In genomic region chr7:157000047-157000726, GRCh38 we compare ENCODE assay signal across 8 cellular contexts. TPM values are rescaled to one million over a fixed set of nuclear protein-coding genes. Genes with fewer than 3 reads are reported as not detected.
DNase-seq lines count a peak whose midpoint lies in the region; ATAC-seq and TF ChIP-seq lines count a peak whose summit lies in the region.

No MANE protein-coding gene starts in this region.

- no peaks in the 10 kb centered on the region for H3K79me2 ChIP-seq in GM23248 (ENCODE audit: insufficient read depth)

- no peak for TF ChIP-seq POLR2A in upper lobe of left lung (IDR thresholded peaks at IDR 0.05)

- H4K20me1 ChIP-seq in GM23248 (ENCODE audit: insufficient read depth) = no peaks in the 10 kb centered on the region

- H3K4me1 ChIP-seq in GM23248 (ENCODE audit: insufficient read depth) (no peaks in the 10 kb centered on the region), upper lobe of left lung (peaks cover 18 to 52% (median 32%) of the 10 kb centered on the region in 4 donors)

- CTCF ChIA-PET in AG04449 (lab: Yijun Ruan, JAX) = no interaction called here

- H3K9me2 ChIP-seq in GM23248 (ENCODE audit: insufficient read depth) = no peaks in the 10 kb centered on the region

- H3K9ac ChIP-seq in GM23248 = no peak overlapping the region

- H3K4me3 ChIP-seq in AG04449 (ENCODE audit: low read depth, low read length) = peak overlapping the region; percentile 8
- 0 out of 2 replicates have a peak overlapping the region, but pooled peaks have one; percentile 17 for H3K4me3 ChIP-seq in GM23248
- H3K4me3 ChIP-seq in upper lobe of left lung = peak overlapping the region; percentile 18 to 65 (median 56)

- H3K4me1 Mint-ChIP-seq in activated T-helper 1 cell treated with anti-CD3 and anti-CD28 coated beads, Interleukin-12 subunit alpha, Interleukin-12 subunit beta, Interleukin-2, Interleukin-4 antibody, amounts not matched to agents 30 ng/mL and 10 ng/mL and 1 ng/mL, durations not matched to agents 14 hours and 24 hours and 36 hours (ENCODE audit: low read depth) = peaks cover 14% of the 10 kb centered on the region

- DNase-seq in AG04449 (ENCODE audit: low read depth, low spot score) = no peak
- DNase-seq in GM23248 = no peak
- no peak for DNase-seq in activated T-helper 1 cell treated with anti-CD3 and anti-CD28 coated beads, Interleukin-12 subunit alpha, Interleukin-12 subunit beta, Interleukin-2, Interleukin-4 antibody, amounts not matched to agents 30 ng/mL and 10 ng/mL and 1 ng/mL, durations not matched to agents 14 hours and 24 hours and 36 hours (ENCODE audit: low spot score)
- peak; percentile 75 for DNase-seq in left colon
- DNase-seq in upper lobe of left lung = peak in 1 of 2 donors; percentile 76
- no peak for DNase-seq in anterior cingulate cortex (lab: John Stamatoyannopoulos, UW)
- no peak for DNase-seq in H4 (ENCODE audit: low spot score)
- DNase-seq in cerebellum (ENCODE audit: low spot score) = no peak

- H3K36me3 ChIP-seq in GM23248 (ENCODE audit: low read depth) = no peaks in the 10 kb centered on the region
- no peaks in the 10 kb centered on the region for H3K36me3 ChIP-seq in upper lobe of left lung

- no peak overlapping the region for H3K4me2 ChIP-seq in GM23248 (ENCODE audit: unreplicated experiment)

- TF ChIP-seq EP300 in upper lobe of left lung (IDR thresholded peaks at IDR 0.05) = no peak

- no peaks in the 10 kb centered on the region for H3K36me3 Mint-ChIP-seq in activated T-helper 1 cell treated with anti-CD3 and anti-CD28 coated beads, Interleukin-12 subunit alpha, Interleukin-12 subunit beta, Interleukin-2, Interleukin-4 antibody, amounts not matched to agents 30 ng/mL and 10 ng/mL and 1 ng/mL, durations not matched to agents 14 hours and 24 hours and 36 hours (ENCODE audit: low read depth)

- in situ Hi-C loops in GM23248 (cut with MboI) = no loop called here

- H3K9me3 ChIP-seq in GM23248 (ENCODE audit: low read depth) (no peaks in the 10 kb centered on the region), upper lobe of left lung (no peaks in the 10 kb centered on the region)

- H3K27ac ChIP-seq in GM23248 = no peak overlapping the region
- H3K27ac ChIP-seq in upper lobe of left lung = peak overlapping the region in 1 of 4 donors; percentile 1

- peaks cover 76% of the 10 kb centered on the region for H3K27me3 Mint-ChIP-seq in activated T-helper 1 cell treated with anti-CD3 and anti-CD28 coated beads, Interleukin-12 subunit alpha, Interleukin-12 subunit beta, Interleukin-2, Interleukin-4 antibody, amounts not matched to agents 30 ng/mL and 10 ng/mL and 1 ng/mL, durations not matched to agents 14 hours and 24 hours and 36 hours (ENCODE audit: insufficient read depth)

- no peaks in the 10 kb centered on the region for H3K9me3 Mint-ChIP-seq in activated T-helper 1 cell treated with anti-CD3 and anti-CD28 coated beads, Interleukin-12 subunit alpha, Interleukin-12 subunit beta, Interleukin-2, Interleukin-4 antibody, amounts not matched to agents 30 ng/mL and 10 ng/mL and 1 ng/mL, durations not matched to agents 14 hours and 24 hours and 36 hours

- TF ChIP-seq CTCF in AG04449 (IDR thresholded peaks at IDR 0.05; ENCODE audit: insufficient read depth, low read length, missing control alignments) (no peak), upper lobe of left lung (IDR thresholded peaks at IDR 0.05) (no peak)

- peak overlapping the region; percentile 49 for H3K4me3 Mint-ChIP-seq in activated T-helper 1 cell treated with anti-CD3 and anti-CD28 coated beads, Interleukin-12 subunit alpha, Interleukin-12 subunit beta, Interleukin-2, Interleukin-4 antibody, amounts not matched to agents 30 ng/mL and 10 ng/mL and 1 ng/mL, durations not matched to agents 14 hours and 24 hours and 36 hours

- 4 to 7% methylated on average over 32 to 56 of the region's 64 CpGs for WGBS in GM23248 (ENCODE audit: low coverage in 1 of 2, low lambda C conversion rate in 2 of 2, missing lambda C conversion rate in 2 of 2), 2 experiments
- WGBS in upper lobe of left lung, 2 donors = 3% methylated on average over 29 to 46 of the region's 64 CpGs

- H2AFZ ChIP-seq in GM23248 = no peak overlapping the region

- intact Hi-C loops in activated T-helper 1 cell treated with anti-CD3 and anti-CD28 coated beads, Interleukin-12 subunit alpha, Interleukin-12 subunit beta, Interleukin-2, Interleukin-4 antibody, amounts not matched to agents 30 ng/mL and 10 ng/mL and 1 ng/mL, durations not matched to agents 14 hours and 24 hours and 36 hours (cut with micrococcal nuclease) = loop anchor here (2.0 to 5.0 kb wide), 3 partner anchors 17 to 1543 kb away; no protein-coding TSS in a partner anchor
- intact Hi-C loops in left colon (cut with DNase I, micrococcal nuclease) = no loop called here

- ATAC-seq in left colon (peak; percentile 52), upper lobe of left lung (ENCODE audit: low FRiP score in 2 of 2) (peak in 1 of 2 donors; percentile 25)

- POLR2A ChIA-PET in AG04449 (lab: Yijun Ruan, JAX) = no interaction called here

- H3K27ac Mint-ChIP-seq in activated T-helper 1 cell treated with anti-CD3 and anti-CD28 coated beads, Interleukin-12 subunit alpha, Interleukin-12 subunit beta, Interleukin-2, Interleukin-4 antibody, amounts not matched to agents 30 ng/mL and 10 ng/mL and 1 ng/mL, durations not matched to agents 14 hours and 24 hours and 36 hours = peak overlapping the region; percentile 44

- H3F3A ChIP-seq in GM23248 (ENCODE audit: insufficient read depth) = no peaks in the 10 kb centered on the region

- H3K27me3 ChIP-seq in GM23248 (replicated peaks; ENCODE audit: insufficient read depth) (peaks cover 93% of the 10 kb centered on the region), upper lobe of left lung (peaks cover 0 to 60% (median 33%) of the 10 kb centered on the region in 4 donors)

RNA-seq across cellular contexts. Expression of gene MNX1, which starts 10.3 kb away (rescaled TPM):
- not detected in 2 replicates for total RNA-seq in GM23248 (2014; rRNA removed; shearing (Covaris generic))
- polyA plus RNA-seq in GM23248 (2016; fragmentation: Nextera tagmentation; extraction: Ambion mirVana) = not detected in 2 replicates
- not detected in 2 replicates for total RNA-seq in activated T-helper 1 cell treated with anti-CD3 and anti-CD28 coated beads, Interleukin-12 subunit alpha, Interleukin-12 subunit beta, Interleukin-2, Interleukin-4 antibody, amounts not matched to agents 30 ng/mL and 10 ng/mL and 1 ng/mL, durations not matched to agents 14 hours and 24 hours and 36 hours
- 10 to 100 TPM; 15.9 to 20.4 TPM for total RNA-seq in left colon
- 1 to 10 TPM in 1 of 6 donors, under 1 TPM in 2, not detected in 3; 0.46 to 1.5 (median 0.98) TPM for total RNA-seq in upper lobe of left lung
- total RNA-seq in H4 (2014; rRNA removed; shearing (Covaris generic)) = 0.21 and 0.29 TPM in 2 replicates
- total RNA-seq in cerebellum = not detected

RNA-seq across cellular contexts. Expression of gene NOM1, which starts 50.7 kb away (rescaled TPM):
- total RNA-seq in GM23248 (2014; rRNA removed; shearing (Covaris generic)) = 13.7 and 17.9 TPM in 2 replicates
- polyA plus RNA-seq in GM23248 (2016; fragmentation: Nextera tagmentation; extraction: Ambion mirVana) = 9.2 TPM in 2 replicates
- 46.4 and 50.9 TPM in 2 replicates for total RNA-seq in activated T-helper 1 cell treated with anti-CD3 and anti-CD28 coated beads, Interleukin-12 subunit alpha, Interleukin-12 subunit beta, Interleukin-2, Interleukin-4 antibody, amounts not matched to agents 30 ng/mL and 10 ng/mL and 1 ng/mL, durations not matched to agents 14 hours and 24 hours and 36 hours
- total RNA-seq in left colon = 10 to 100 TPM; 13.3 to 16.1 TPM
- 10 to 100 TPM; 18.7 to 49.2 (median 22.8) TPM for total RNA-seq in upper lobe of left lung
- 6.9 and 7.1 TPM in 2 replicates for total RNA-seq in H4 (2014; rRNA removed; shearing (Covaris generic))
- total RNA-seq in cerebellum = 32.4 TPM

Comparison
In these comparisons a context has a peak if more than half of its experiments do, and no peak if none do; other contexts are left out.
1. DNase-seq: peak in left colon (2 of 2); none in AG04449 (single experiment), GM23248 (single experiment), activated T-helper 1 cell treated with anti-CD3 and anti-CD28 coated beads, Interleukin-12 subunit alpha, Interleukin-12 subunit beta, Interleukin-2, Interleukin-4 antibody, amounts not matched to agents 30 ng/mL and 10 ng/mL and 1 ng/mL, durations not matched to agents 14 hours and 24 hours and 36 hours (single experiment), anterior cingulate cortex (0 of 58), H4 (single experiment) and cerebellum (single experiment).
2. RNA of gene MNX1, which starts 10.3 kb away (total RNA-seq): 15.9 to 20.4 TPM in left colon; 0.46 to 1.5 TPM in upper lobe of left lung, 0.21 to 0.29 TPM in H4, not detected in GM23248, not detected in activated T-helper 1 cell treated with anti-CD3 and anti-CD28 coated beads, Interleukin-12 subunit alpha, Interleukin-12 subunit beta, Interleukin-2, Interleukin-4 antibody, amounts not matched to agents 30 ng/mL and 10 ng/mL and 1 ng/mL, durations not matched to agents 14 hours and 24 hours and 36 hours and not detected in cerebellum (single experiment); every median in the first group is over 4 times any median in the second.
3. Peak in every context shown above with its lines, with median percentiles within 50 percentile points of each other: H3K4me3 ChIP-seq.